In genomic region chr12:118124333-118124874, GRCh38 we compare ENCODE assay signal across 32 cellular contexts.
"Had no signal": no experiment of that assay in that cellular context is flagged by ENCODE, and none has a peak within 500 bp of the region (broad histone marks: within the 10 kb centered on the region; RNA-seq: fewer than 3 reads in every experiment).

No MANE protein-coding gene starts in this region.

- DNase-seq: activated CD4-positive, alpha-beta memory T cell treated with anti-CD3 and anti-CD28 coated beads for 36 hours; activated CD4-positive, alpha-beta T cell treated with anti-CD3 and anti-CD28 coated beads, Interleukin-2, amount 10 ng/mL, durations not matched to agents 24 days and 14 days; activated CD4-positive, CD25-positive, alpha-beta regulatory T cell treated with anti-CD3 and anti-CD28 coated beads, Interleukin-2, amount 50 U/mL, for 72 hours; activated CD8-positive, alpha-beta memory T cell treated with anti-CD3 and anti-CD28 coated beads, Interleukin-2, amount 50 U/mL, for 4 hours; activated effector memory CD4-positive, alpha-beta T cell treated with anti-CD3 and anti-CD28 coated beads, Interleukin-2, amount 50 U/mL, for 16 hours; activated naive CD4-positive, alpha-beta T cell treated with anti-CD3 and anti-CD28 coated beads for 36 hours; activated naive CD8-positive, alpha-beta T cell treated with anti-CD3 and anti-CD28 coated beads for 36 hours; activated T-cell treated with anti-CD3 and anti-CD28 coated beads, Interleukin-2, amount 50 U/mL, for 1 hour; caudate nucleus; cortex of kidney; endodermal cell; foreskin fibroblast; heart right ventricle; kidney glomerular epithelial cell; left ventricle myocardium inferior; naive B cell; ovary; retina; sigmoid colon; stimulated activated CD4-positive, alpha-beta T cell treated with anti-CD3 and anti-CD28 coated beads, Interleukin-1b, Interleukin-23, amount 100 ng/mL, for 48 hours; stimulated activated naive B cell treated with anti-CD40 and anti-IgM and Interleukin-4, amounts not matched to agents 10 μg/mL and 1 μg/mL and 100 μg/mL, for 72 hours; stomach; SW 1271; T-helper 9 cell; tibial artery; WERI-Rb-1 had no signal

- H3K36me3 ChIP-seq: left ventricle myocardium inferior, ovary, prostate gland, sigmoid colon, suprapubic skin, WERI-Rb-1 had no signal

- FAIRE-seq: astrocyte, TTC549 had no signal

- H3K9me3 ChIP-seq: left ventricle myocardium inferior, ovary, prostate gland, sigmoid colon, stomach, suprapubic skin, tibial artery had no signal

- H3K4me3 ChIP-seq: heart right ventricle, left ventricle myocardium inferior, ovary, prostate gland, sigmoid colon, smooth muscle cell, stomach, suprapubic skin, tibial artery had no signal

- H3K4me1 ChIP-seq: prostate gland had no signal

- ATAC-seq: esophagus mucosa; heart right ventricle; stimulated activated naive B cell treated with anti-CD40 and anti-IgM and Interleukin-4, amounts not matched to agents 10 μg/mL and 1 μg/mL and 100 μg/mL, for 72 hours had no signal

- H3K27ac ChIP-seq: heart right ventricle, left ventricle myocardium inferior, ovary, prostate gland, sigmoid colon, suprapubic skin, tibial artery, WERI-Rb-1 had no signal

- H3K27me3 ChIP-seq: heart right ventricle, ovary, sigmoid colon, stomach, suprapubic skin, tibial artery had no signal

- H3K4me2 ChIP-seq: smooth muscle cell had no signal
